ENCODE assay signal across 8 cellular contexts in genomic region chr16:67833035-67833417, GRCh38. TPM values are rescaled to one million over a fixed set of nuclear protein-coding genes. Genes with fewer than 3 reads are reported as not detected.
A peak's percentile ranks its signal among the peaks of the same experiment; 100 is the strongest.
DNase-seq lines count a peak whose midpoint lies in the region.

No MANE protein-coding gene starts in this region.

- no peaks in the 10 kb centered on the region for H3K27me3 Mint-ChIP-seq in activated naive CD4-positive, alpha-beta T cell treated with anti-CD3 and anti-CD28 coated beads, Interleukin-2, amount 50 U/mL, for 24 hours
- H3K27me3 Mint-ChIP-seq in activated T-helper 2 cell treated with anti-CD3 and anti-CD28 coated beads, Interferon-gamma antibody, Interleukin-2, Interleukin-4, amounts not matched to agents 10 μg/mL and 5 μg/mL and 100 μg/mL, durations not matched to agents 14 hours and 24 hours and 36 hours (ENCODE audit: low read depth), result no peaks in the 10 kb centered on the region

- H3K4me3 Mint-ChIP-seq in activated naive CD4-positive, alpha-beta T cell treated with anti-CD3 and anti-CD28 coated beads, Interleukin-2, amount 50 U/mL, for 24 hours, result peak overlapping the region; percentile 94
- peak overlapping the region; percentile 97 for H3K4me3 Mint-ChIP-seq in activated T-helper 2 cell treated with anti-CD3 and anti-CD28 coated beads, Interferon-gamma antibody, Interleukin-2, Interleukin-4, amounts not matched to agents 10 μg/mL and 5 μg/mL and 100 μg/mL, durations not matched to agents 14 hours and 24 hours and 36 hours (ENCODE audit: low read depth)

- peaks cover 10% of the 10 kb centered on the region for H3K4me1 Mint-ChIP-seq in activated naive CD4-positive, alpha-beta T cell treated with anti-CD3 and anti-CD28 coated beads, Interleukin-2, amount 50 U/mL, for 24 hours
- peaks cover 11% of the 10 kb centered on the region for H3K4me1 Mint-ChIP-seq in activated T-helper 2 cell treated with anti-CD3 and anti-CD28 coated beads, Interferon-gamma antibody, Interleukin-2, Interleukin-4, amounts not matched to agents 10 μg/mL and 5 μg/mL and 100 μg/mL, durations not matched to agents 14 hours and 24 hours and 36 hours (ENCODE audit: low read depth)

- H3K27ac ChIP-seq in skeletal muscle tissue (ENCODE audit: low read depth, low read length), result peak overlapping the region; percentile 70

- DNase-seq in activated naive CD4-positive, alpha-beta T cell (lab: John Stamatoyannopoulos, UW), result no peak
- no peak for DNase-seq in activated T-helper 2 cell treated with anti-CD3 and anti-CD28 coated beads, Interferon-gamma antibody, Interleukin-2, Interleukin-4, amounts not matched to agents 10 μg/mL and 5 μg/mL and 100 μg/mL, durations not matched to agents 14 hours and 24 hours and 36 hours (ENCODE audit: low spot score)
- DNase-seq in hepatic stellate cell (ENCODE audit: low spot score) (peak; percentile 89), NCI-H2171 (lab: John Stamatoyannopoulos, UW) (no peak), NCI-H446 (lab: John Stamatoyannopoulos, UW) (no peak), DMS153 treated with DMSO at 0.1 percent for 48 hours (lab: John Stamatoyannopoulos, UW; ENCODE audit: unreplicated experiment) (no peak)

- H3K27me3 ChIP-seq in skeletal muscle tissue (ENCODE audit: control insufficient read depth in 3 of 3, insufficient read depth in 3 of 3, low read length in 3 of 3), result no peaks in the 10 kb centered on the region

- peak overlapping the region; percentile 71 to 93 (median 88) for H3K4me3 ChIP-seq in skeletal muscle tissue (ENCODE audit: low read length in 3 of 3)

- H3K9me3 Mint-ChIP-seq in activated naive CD4-positive, alpha-beta T cell treated with anti-CD3 and anti-CD28 coated beads, Interleukin-2, amount 50 U/mL, for 24 hours, result no peaks in the 10 kb centered on the region
- no peaks in the 10 kb centered on the region for H3K9me3 Mint-ChIP-seq in activated T-helper 2 cell treated with anti-CD3 and anti-CD28 coated beads, Interferon-gamma antibody, Interleukin-2, Interleukin-4, amounts not matched to agents 10 μg/mL and 5 μg/mL and 100 μg/mL, durations not matched to agents 14 hours and 24 hours and 36 hours

- H3K4me1 ChIP-seq in skeletal muscle tissue (ENCODE audit: control insufficient read depth in 3 of 3, insufficient read depth in 3 of 3, low read length in 3 of 3), result peaks cover 13 to 17% (median 14%) of the 10 kb centered on the region in 3 donors

- peak overlapping the region; percentile 35 for H3K27ac Mint-ChIP-seq in activated naive CD4-positive, alpha-beta T cell treated with anti-CD3 and anti-CD28 coated beads, Interleukin-2, amount 50 U/mL, for 24 hours
- H3K27ac Mint-ChIP-seq in activated T-helper 2 cell treated with anti-CD3 and anti-CD28 coated beads, Interferon-gamma antibody, Interleukin-2, Interleukin-4, amounts not matched to agents 10 μg/mL and 5 μg/mL and 100 μg/mL, durations not matched to agents 14 hours and 24 hours and 36 hours, result peak overlapping the region; percentile 20

- peaks cover 3% of the 10 kb centered on the region for H3K36me3 Mint-ChIP-seq in activated naive CD4-positive, alpha-beta T cell treated with anti-CD3 and anti-CD28 coated beads, Interleukin-2, amount 50 U/mL, for 24 hours
- H3K36me3 Mint-ChIP-seq in activated T-helper 2 cell treated with anti-CD3 and anti-CD28 coated beads, Interferon-gamma antibody, Interleukin-2, Interleukin-4, amounts not matched to agents 10 μg/mL and 5 μg/mL and 100 μg/mL, durations not matched to agents 14 hours and 24 hours and 36 hours (ENCODE audit: low read depth), result peaks cover 9% of the 10 kb centered on the region

- H3K9me3 ChIP-seq in skeletal muscle tissue (ENCODE audit: control insufficient read depth in 3 of 3, low read length in 3 of 3), result no peaks in the 10 kb centered on the region

- peak overlapping the region; percentile 90 for H3K9ac ChIP-seq in skeletal muscle tissue (ENCODE audit: low read depth in 1 of 3, low read length in 3 of 3)

- peaks cover 35 to 39% (median 38%) of the 10 kb centered on the region in 3 donors for H3K36me3 ChIP-seq in skeletal muscle tissue (ENCODE audit: control insufficient read depth in 3 of 3, insufficient read depth in 3 of 3, low read length in 3 of 3)

- intact Hi-C loops in activated T-helper 2 cell treated with anti-CD3 and anti-CD28 coated beads, Interferon-gamma antibody, Interleukin-2, Interleukin-4, amounts not matched to agents 10 μg/mL and 5 μg/mL and 100 μg/mL, durations not matched to agents 14 hours and 24 hours and 36 hours (cut with micrococcal nuclease), result loop anchor here (1.0 kb wide), 3 partner anchors 8 to 27 kb away; partner anchors contain the start of genes NUTF2, RANBP10 and TSNAXIP1

RNA-seq across cellular contexts. Expression of gene THAP11, which starts 9.1 kb away (rescaled TPM):
- 43.0 and 45.1 TPM in 2 replicates for total RNA-seq in activated T-helper 2 cell treated with anti-CD3 and anti-CD28 coated beads, Interferon-gamma antibody, Interleukin-2, Interleukin-4, amounts not matched to agents 10 μg/mL and 5 μg/mL and 100 μg/mL, durations not matched to agents 14 hours and 24 hours and 36 hours
- total RNA-seq in skeletal muscle tissue, result 35.5 TPM

RNA-seq across cellular contexts. Expression of gene NUTF2, which starts 13.7 kb away (rescaled TPM):
- 165 and 177 TPM in 2 replicates for total RNA-seq in activated T-helper 2 cell treated with anti-CD3 and anti-CD28 coated beads, Interferon-gamma antibody, Interleukin-2, Interleukin-4, amounts not matched to agents 10 μg/mL and 5 μg/mL and 100 μg/mL, durations not matched to agents 14 hours and 24 hours and 36 hours
- total RNA-seq in skeletal muscle tissue, result 94.5 TPM

RNA-seq across cellular contexts. Expression of gene CENPT, which starts 14.5 kb away (rescaled TPM):
- total RNA-seq in activated T-helper 2 cell treated with anti-CD3 and anti-CD28 coated beads, Interferon-gamma antibody, Interleukin-2, Interleukin-4, amounts not matched to agents 10 μg/mL and 5 μg/mL and 100 μg/mL, durations not matched to agents 14 hours and 24 hours and 36 hours, result 38.6 and 50.1 TPM in 2 replicates
- total RNA-seq in skeletal muscle tissue, result 14.6 TPM

RNA-seq across cellular contexts. Expression of gene TSNAXIP1, which starts 26.3 kb away (rescaled TPM):
- total RNA-seq in activated T-helper 2 cell treated with anti-CD3 and anti-CD28 coated beads, Interferon-gamma antibody, Interleukin-2, Interleukin-4, amounts not matched to agents 10 μg/mL and 5 μg/mL and 100 μg/mL, durations not matched to agents 14 hours and 24 hours and 36 hours, result 0.51 and 1.0 TPM in 2 replicates
- 0.52 TPM for total RNA-seq in skeletal muscle tissue

RNA-seq across cellular contexts. Expression of gene RANBP10, which starts 26.7 kb away (rescaled TPM):
- total RNA-seq in activated T-helper 2 cell treated with anti-CD3 and anti-CD28 coated beads, Interferon-gamma antibody, Interleukin-2, Interleukin-4, amounts not matched to agents 10 μg/mL and 5 μg/mL and 100 μg/mL, durations not matched to agents 14 hours and 24 hours and 36 hours, result 16.5 and 17.3 TPM in 2 replicates
- total RNA-seq in skeletal muscle tissue, result 4.7 TPM
